20 cellular contexts compared by ENCODE assay signal in the genomic region with DNA sequence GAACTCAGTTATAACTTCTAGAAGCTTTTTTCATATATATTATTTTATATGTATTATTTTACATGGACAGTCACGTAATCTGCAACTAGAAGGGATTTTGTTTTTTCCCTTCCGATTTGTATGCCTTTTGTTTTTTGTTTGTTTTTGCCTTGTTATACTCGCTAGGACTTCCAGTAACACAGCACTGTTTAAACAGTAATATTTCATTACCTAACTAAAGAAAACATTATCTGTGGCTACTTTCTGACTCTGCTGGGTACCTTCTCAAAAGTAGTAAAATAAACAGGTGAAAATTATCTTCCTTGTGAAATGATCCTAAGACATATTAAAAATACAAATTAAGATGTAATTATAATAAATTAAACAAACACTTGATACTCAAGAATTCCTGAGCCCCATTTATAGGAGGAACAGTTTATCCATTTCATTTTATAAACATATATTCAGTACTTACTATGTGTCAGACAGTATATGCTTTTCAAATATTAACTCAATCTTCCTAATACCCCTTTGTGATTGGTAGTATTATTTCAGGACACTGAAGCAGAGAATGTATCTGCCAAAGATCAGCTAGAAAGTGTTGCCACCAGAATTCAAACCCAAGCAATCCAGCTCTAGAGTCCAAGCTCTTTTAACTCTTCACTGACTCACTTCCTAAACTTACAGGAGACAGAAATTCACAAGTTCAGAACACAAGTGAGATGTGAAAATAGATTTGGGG.
"Had no signal": no experiment of that assay in that cellular context is flagged by ENCODE, and none has a peak within 500 bp of the region (broad histone marks: within the 10 kb centered on the region; RNA-seq: fewer than 3 reads in every experiment).

No MANE protein-coding gene starts in this region.

- FAIRE-seq: endothelial cell of umbilical vein, small intestine had no signal

- H3K4me3 ChIP-seq: coronary artery, esophagus squamous epithelium, lower lobe of right lung, right atrium auricular region, transverse colon had no signal

- H3K27ac ChIP-seq: coronary artery, lower lobe of right lung, right atrium auricular region, transverse colon had no signal

- DNase-seq: activated CD4-positive, alpha-beta T cell treated with anti-CD3 and anti-CD28 coated beads for 4 hours; activated CD8-positive, alpha-beta memory T cell treated with anti-CD3 and anti-CD28 coated beads, Interleukin-2, amount 50 U/mL, for 4 hours; activated CD8-positive, alpha-beta T cell treated with anti-CD3 and anti-CD28 coated beads for 36 hours; activated gamma-delta T cell; activated T-cell treated with anti-CD3 and anti-CD28 coated beads, Interleukin-2, amount 50 U/mL, for 72 hours; amniotic stem cell; effector CD4-positive, alpha-beta T cell; esophagus squamous epithelium; hippocampal formation; lower lobe of right lung; nephron progenitor cell; occipital lobe; small intestine; stimulated activated CD4-positive, alpha-beta T cell treated with anti-CD3 and anti-CD28 coated beads, Interleukin-4, amount 100 ng/mL, for 24 hours; stimulated activated naive CD8-positive, alpha-beta T cell treated with anti-CD3 and anti-CD28 coated beads, Interleukin-15, Interleukin-2, amounts not matched to agents 100 U/mL and 50 U/mL, for 24 hours; transverse colon had no signal

- ATAC-seq: activated CD8-positive, alpha-beta T cell treated with anti-CD3 and anti-CD28 coated beads for 36 hours; activated naive CD4-positive, alpha-beta T cell treated with anti-CD3 and anti-CD28 coated beads, Interleukin-2, amount 50 U/mL, for 72 hours; activated T-cell treated with anti-CD3 and anti-CD28 coated beads, Interleukin-2, amount 50 U/mL, for 72 hours; stimulated activated naive CD8-positive, alpha-beta T cell treated with anti-CD3 and anti-CD28 coated beads, Interleukin-15, Interleukin-2, amounts not matched to agents 100 U/mL and 50 U/mL, for 24 hours had no signal
